In genomic region chr19:21328402-21328801, GRCh38 we compare ENCODE assay signal across 8 cellular contexts. TPM values are rescaled to one million over a fixed set of nuclear protein-coding genes. Genes with fewer than 3 reads are reported as not detected.
DNase-seq lines count a peak whose midpoint lies in the region; ATAC-seq and TF ChIP-seq lines count a peak whose summit lies in the region.

No MANE protein-coding gene starts in this region.

- no peaks in the 10 kb centered on the region for H3K27me3 ChIP-seq in psoas muscle (ENCODE audit: insufficient read depth in 3 of 3, low read length in 2 of 3)

- peak overlapping the region; percentile 97 for H3K4me3 ChIP-seq in AG10803 (ENCODE audit: low read length)
- H3K4me3 ChIP-seq in HEK293 (ENCODE audit: low read depth, low read length) = peak overlapping the region; percentile 88
- peak overlapping the region; percentile 89 for H3K4me3 ChIP-seq in psoas muscle

- peak overlapping the region; percentile 100 for H3K27ac Mint-ChIP-seq in WTC11

- H3K9me3 ChIP-seq in HEK293 (ENCODE audit: control insufficient read depth, insufficient read depth, low read depth, low read length) (0 out of 2 replicates have a peak, but pooled peaks cover 3% of the 10 kb centered on the region), psoas muscle (peaks cover 7% of the 10 kb centered on the region)

- no peak for TF ChIP-seq CTCF in AG10803 (conservative IDR thresholded peaks at IDR 0.05; ENCODE audit: low read length)
- no peak for TF ChIP-seq CTCF in HEK293 (tag by site-specific recombination; IDR thresholded peaks at IDR 0.05)
- no peak for TF ChIP-seq CTCF in WTC11 (IDR thresholded peaks at IDR 0.05)
- no peak for TF ChIP-seq CTCF in psoas muscle (IDR thresholded peaks at IDR 0.05)

- no peak for ATAC-seq in WTC11
- ATAC-seq in psoas muscle = peak in 1 of 4 donors; percentile 16
- ATAC-seq in GM18907 (IDR thresholded peaks at IDR 0.05; ENCODE audit: unreplicated experiment) = no peak
- no peak for ATAC-seq in GM18511 (IDR thresholded peaks at IDR 0.05; ENCODE audit: unreplicated experiment)

- POLR2A ChIA-PET in HEK293 (lab: Yijun Ruan, JAX) (interaction anchor here (0.6 to 1.9 kb wide), 14 partner anchors 11 to 552 kb away, joined by 3 to 30 read pairs (median 6); partner anchors contain the start of genes ZNF100, ZNF429, ZNF430 and ZNF431), WTC11 (lab: Charles Lee) (interaction anchor here (0.6 to 3.1 kb wide), 15 partner anchors 26 to 1890 kb away, joined by 3 to 46 read pairs (median 5); partner anchors contain the start of genes ZNF431, ZNF66, ZNF737 and ZNF738)

- CTCF ChIA-PET in HEK293 (lab: Yijun Ruan, JAX) = interaction anchor here (0.5 kb wide), 1 partner anchor 771 kb away, joined by 6 read pairs; no protein-coding TSS in a partner anchor
- CTCF ChIA-PET in WTC11 (lab: Charles Lee) = interaction anchor here (0.6 to 2.1 kb wide), 4 partner anchors 8 to 107 kb away, joined by 3 to 9 read pairs (median 3); no protein-coding TSS in a partner anchor

- 0 out of 2 replicates have a peak, but pooled peaks cover 3% of the 10 kb centered on the region for H3K27me3 Mint-ChIP-seq in WTC11 (ENCODE audit: low read depth)

- peaks cover 33% of the 10 kb centered on the region for H3K4me1 Mint-ChIP-seq in WTC11

- intact Hi-C loops in psoas muscle (cut with DNase I) = loop anchor here in 1 of 2 donors (1.0 to 10.0 kb wide), 2 partner anchors 30 to 66 kb away; partner anchors contain the start of genes ZNF493 and ZNF738

- no peaks in the 10 kb centered on the region for H3K4me1 ChIP-seq in HEK293 (ENCODE audit: control insufficient read depth, insufficient read depth, low read length)
- H3K4me1 ChIP-seq in psoas muscle = peaks cover 16% of the 10 kb centered on the region

- peaks cover 12 to 16% of the 10 kb centered on the region in 2 experiments; a peak in 2 of 3 replicates for H3K36me3 ChIP-seq in HEK293 (ENCODE audit: control insufficient read depth in 2 of 2, insufficient read depth in 1 of 2, low read length in 2 of 2)
- peaks cover 0 to 17% of the 10 kb centered on the region in 2 donors for H3K36me3 ChIP-seq in psoas muscle (ENCODE audit: insufficient read depth in 1 of 2, low read depth in 1 of 2)

- peaks cover 35% of the 10 kb centered on the region for H3K36me3 Mint-ChIP-seq in WTC11

- H3K9me3 Mint-ChIP-seq in WTC11 = peaks cover 30% of the 10 kb centered on the region

- WGBS in psoas muscle, 3 donors = 6 to 11% (median 8%) methylated on average over 6 of the region's 6 CpGs

- peak overlapping the region; percentile 100 for H3K4me3 Mint-ChIP-seq in WTC11

- H3K27ac ChIP-seq in HEK293 (ENCODE audit: extremely low read depth, low read depth, low read length) (peak overlapping the region; percentile 75), psoas muscle (peak overlapping the region; percentile 93)

- DNase-seq in AG10803 (ENCODE audit: low read depth) (no peak), WTC11 (ENCODE audit: low spot score) (no peak), globus pallidus (ENCODE audit: low spot score) (peak; percentile 43), psoas muscle (no peak), LoVo (ENCODE audit: low spot score) (no peak)

TF ChIP-seq in HEK293, 187 proteins besides CTCF, POLR2A, EP300 and RAD21:
- no peak for TF ChIP-seq ZNF521 (tag by site-specific recombination; IDR thresholded peaks at IDR 0.05)
- TF ChIP-seq SCRT1 (tag by site-specific recombination; IDR thresholded peaks at IDR 0.05; ENCODE audit: borderline replicate concordance) = no peak
- TF ChIP-seq SCRT2 (tag by site-specific recombination; IDR thresholded peaks at IDR 0.05) = no peak
- TF ChIP-seq YY2 (tag by site-specific recombination; IDR thresholded peaks at IDR 0.05) = no peak
- no peak for TF ChIP-seq ZNF426 (tag by site-specific recombination; IDR thresholded peaks at IDR 0.05)
- TF ChIP-seq ZNF157 (tag by site-specific recombination; IDR thresholded peaks at IDR 0.05) = no peak
- no peak for TF ChIP-seq ZNF645 (tag by site-specific recombination; IDR thresholded peaks at IDR 0.05)
- no peak for TF ChIP-seq ZNF221 (tag by site-specific recombination; IDR thresholded peaks at IDR 0.05; ENCODE audit: borderline replicate concordance)
- TF ChIP-seq ZNF791 (tag by site-specific recombination; IDR thresholded peaks at IDR 0.05) = no peak
- no peak for TF ChIP-seq AEBP2 (tag by site-specific recombination; IDR thresholded peaks at IDR 0.05; ENCODE audit: borderline replicate concordance)
- no peak for TF ChIP-seq GLIS1 (tag by site-specific recombination; IDR thresholded peaks at IDR 0.05)
- no peak for TF ChIP-seq ZBTB20 (tag by site-specific recombination; IDR thresholded peaks at IDR 0.05)
TF ChIP-seq in HEK293: peak in this region for 0.

TF ChIP-seq in WTC11, 78 proteins besides CTCF, POLR2A, EP300 and RAD21 (continues in another document):
- TF ChIP-seq GRHL2 (CRISPR knock-in tag; IDR thresholded peaks at IDR 0.05; ENCODE audit: insufficient replicate concordance, severe bottlenecking) (no peak), ERG (CRISPR knock-in tag; IDR thresholded peaks at IDR 0.05) (no peak), CREM (CRISPR knock-in tag; IDR thresholded peaks at IDR 0.05) (no peak), IRF1 (CRISPR knock-in tag; IDR thresholded peaks at IDR 0.05) (no peak), ZNF423 (CRISPR knock-in tag; IDR thresholded peaks at IDR 0.05) (no peak), ELF4 (CRISPR knock-in tag; IDR thresholded peaks at IDR 0.05; ENCODE audit: low read depth) (no peak), PRDM15 (CRISPR knock-in tag; IDR thresholded peaks at IDR 0.05) (no peak), ATF1 (CRISPR knock-in tag; IDR thresholded peaks at IDR 0.05) (no peak), HMGXB4 (CRISPR knock-in tag; IDR thresholded peaks at IDR 0.05) (no peak), ESRRA (CRISPR knock-in tag; IDR thresholded peaks at IDR 0.05; ENCODE audit: borderline replicate concordance) (no peak), RELA (CRISPR knock-in tag; IDR thresholded peaks at IDR 0.05; ENCODE audit: borderline replicate concordance) (no peak)

RNA-seq across cellular contexts. Expression of gene ZNF708, which starts 0.8 kb away (rescaled TPM):
- total RNA-seq in WTC11 (2021) = 27.2 to 34.9 TPM (median 30.1 TPM) in 3 replicates
- 1 to 10 TPM; 3.2 to 4.9 (median 4.3) TPM for total RNA-seq in psoas muscle
- 1 to 10 TPM; 1.1 to 4.0 (median 1.9) TPM for polyA plus RNA-seq in psoas muscle

RNA-seq across cellular contexts. Expression of gene ZNF738, which starts 30.4 kb away (rescaled TPM):
- total RNA-seq in WTC11 (2021) (48.4 to 52.0 TPM (median 49.7 TPM) in 3 replicates), psoas muscle (1 to 10 TPM in 1 of 4 donors, under 1 TPM in 3; 0.56 to 1.1 (median 0.69) TPM)
- 1 to 10 TPM in 1 of 3 donors, under 1 TPM in 2; 0.48 to 1.7 (median 0.89) TPM for polyA plus RNA-seq in psoas muscle

Comparison
In these comparisons a context has a peak if more than half of its experiments do, and no peak if none do; other contexts are left out.
1. RNA of gene ZNF738, which starts 30.4 kb away (total RNA-seq): 48.4 to 52.0 TPM in WTC11; 0.56 to 1.1 TPM in psoas muscle; every median in the first group is over 10 times any median in the second.
2. Peak in every context shown above with its lines, with median percentiles within 50 percentile points of each other: H3K4me3 ChIP-seq.